In genomic region chr11:111623527-111624030, GRCh38 we compare ENCODE assay signal across 1 cellular context.
TF ChIP-seq lines count a peak whose summit lies in the region.

No MANE protein-coding gene starts in this region.

TF ChIP-seq in GM12878, 131 proteins besides CTCF, POLR2A, EP300 and RAD21 (continued from another document):
- TF ChIP-seq NKRF (conservative IDR thresholded peaks at IDR 0.05) (no peak), PML (IDR thresholded peaks at IDR 0.05; ENCODE audit: low read length) (no peak), MXI1 (IDR thresholded peaks at IDR 0.05; ENCODE audit: low read depth, low read length) (no peak), ZNF384 (IDR thresholded peaks at IDR 0.05; ENCODE audit: borderline replicate concordance, low read depth, low read length) (no peak), SUZ12 (IDR thresholded peaks at IDR 0.05; ENCODE audit: unreplicated experiment) (no peak), ETV6 (conservative IDR thresholded peaks at IDR 0.05 in 1 of 2, IDR thresholded peaks at IDR 0.05 in 1 of 2; ENCODE audit: borderline replicate concordance in 1 of 2, low read depth in 1 of 2) (no peak), NR2F1 (conservative IDR thresholded peaks at IDR 0.05) (no peak), ZBED1 (IDR thresholded peaks at IDR 0.05; ENCODE audit: borderline replicate concordance) (no peak), POLR2AphosphoS2 (IDR thresholded peaks at IDR 0.05; ENCODE audit: low read depth, low read length) (no peak), SKIL (IDR thresholded peaks at IDR 0.05; ENCODE audit: low read depth, poor library complexity, severe bottlenecking) (peak; percentile 33), SMARCA5 (IDR thresholded peaks at IDR 0.05) (0 out of 2 replicates have a peak, but pooled peaks have one; percentile 51), SREBF2 (IDR thresholded peaks at IDR 0.05; ENCODE audit: low read length) (no peak), NR2C2 (IDR thresholded peaks at IDR 0.05; ENCODE audit: borderline replicate concordance, control insufficient read depth, insufficient read length, low read depth) (no peak), JUNB (IDR thresholded peaks at IDR 0.05) (no peak), NBN (IDR thresholded peaks at IDR 0.05) (peak; percentile 75; the same call in 1 of the 2 replicates), BRCA1 (IDR thresholded peaks at IDR 0.05; ENCODE audit: low read depth, low read length) (no peak), MTA2 (IDR thresholded peaks at IDR 0.05; ENCODE audit: low read depth) (peak; percentile 69; the same call in 1 of the 2 replicates), ATF2 (IDR thresholded peaks at IDR 0.05; ENCODE audit: low read length) (no peak), SUPT20H (IDR thresholded peaks at IDR 0.05; ENCODE audit: borderline replicate concordance, control insufficient read depth, low read depth, low read length) (no peak), CBX5 (IDR thresholded peaks at IDR 0.05; ENCODE audit: low read depth) (no peak), DPF2 (IDR thresholded peaks at IDR 0.05) (peak; percentile 28; the same call in 1 of the 2 replicates), IKZF1 (conservative IDR thresholded peaks at IDR 0.05) (peak; percentile 76), SMAD1 (IDR thresholded peaks at IDR 0.05; ENCODE audit: low read depth, partially characterized antibody) (no peak), MLLT1 (IDR thresholded peaks at IDR 0.05) (peak; percentile 68), RAD51 (IDR thresholded peaks at IDR 0.05) (peak; percentile 65), CREB1 (IDR thresholded peaks at IDR 0.05; ENCODE audit: low read depth) (0 out of 2 replicates have a peak, but pooled peaks have one; percentile 12)
- TF ChIP-seq, protein P1, sequence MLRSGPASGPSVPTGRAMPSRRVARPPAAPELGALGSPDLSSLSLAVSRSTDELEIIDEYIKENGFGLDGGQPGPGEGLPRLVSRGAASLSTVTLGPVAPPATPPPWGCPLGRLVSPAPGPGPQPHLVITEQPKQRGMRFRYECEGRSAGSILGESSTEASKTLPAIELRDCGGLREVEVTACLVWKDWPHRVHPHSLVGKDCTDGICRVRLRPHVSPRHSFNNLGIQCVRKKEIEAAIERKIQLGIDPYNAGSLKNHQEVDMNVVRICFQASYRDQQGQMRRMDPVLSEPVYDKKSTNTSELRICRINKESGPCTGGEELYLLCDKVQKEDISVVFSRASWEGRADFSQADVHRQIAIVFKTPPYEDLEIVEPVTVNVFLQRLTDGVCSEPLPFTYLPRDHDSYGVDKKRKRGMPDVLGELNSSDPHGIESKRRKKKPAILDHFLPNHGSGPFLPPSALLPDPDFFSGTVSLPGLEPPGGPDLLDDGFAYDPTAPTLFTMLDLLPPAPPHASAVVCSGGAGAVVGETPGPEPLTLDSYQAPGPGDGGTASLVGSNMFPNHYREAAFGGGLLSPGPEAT (IDR thresholded peaks at IDR 0.05; ENCODE audit: low read depth), result peak; percentile 84
